Comparison of ENCODE assay signal across 23 cellular contexts in the genomic region with DNA sequence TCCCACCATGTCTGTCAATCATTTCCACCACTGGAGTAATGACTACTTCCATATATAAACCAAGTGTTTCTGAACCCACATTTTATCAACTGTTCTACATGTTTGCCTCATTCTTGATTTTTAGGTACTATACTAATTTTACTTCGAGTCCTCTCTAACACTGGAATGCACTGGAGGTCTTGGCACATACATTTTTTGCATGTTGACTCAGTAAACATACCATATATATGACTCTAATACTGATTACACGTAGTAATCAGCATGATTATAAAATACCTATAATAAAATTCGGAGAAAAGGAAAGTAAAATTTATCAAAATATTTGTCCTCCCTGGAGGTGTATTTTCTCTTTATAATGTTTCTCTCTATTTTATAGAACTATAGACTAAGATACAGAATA.
"Had no signal": no experiment of that assay in that cellular context is flagged by ENCODE, and none has a peak within 500 bp of the region (broad histone marks: within the 10 kb centered on the region; RNA-seq: fewer than 3 reads in every experiment).

No MANE protein-coding gene starts in this region.

- FAIRE-seq: HepG2 had no signal

- H3K36me3 ChIP-seq: MG63, SJSA1 had no signal

- DNase-seq: IMR-90, Karpas-422, KG1, MG63, NCI-H1092, NCI-H1105 treated with DMSO at 0.1 percent for 48 hours, NCI-H1417 treated with DMSO at 0.1 percent for 48 hours, NCI-H146, NCI-H1694 treated with DMSO at 0.1 percent for 48 hours, NCI-H2029, NCI-H2081 treated with DMSO at 0.1 percent for 48 hours, NCI-H2171, NCI-H226, NCI-H446, NCI-H510A, NCI-H524 treated with DMSO at 0.1 percent for 48 hours, NCI-H69, NCI-H774, SIG-M5 had no signal

- H3K4me3 ChIP-seq: MG63, SJSA1, SK-N-MC had no signal

- H3K27me3 ChIP-seq: MG63, SJSA1 had no signal

- H3K4me1 ChIP-seq: SJSA1 had no signal

- H3K27ac ChIP-seq: RWPE1, SJSA1, SK-N-MC had no signal
